ENCODE assay signal across 25 cellular contexts in genomic region chr1:216281757-216282156, GRCh38.
"Had no signal": no experiment of that assay in that cellular context is flagged by ENCODE, and none has a peak within 500 bp of the region (broad histone marks: within the 10 kb centered on the region; RNA-seq: fewer than 3 reads in every experiment).

No MANE protein-coding gene starts in this region.

- H2AFZ ChIP-seq: neural progenitor cell, parathyroid adenoma had no signal

- H3K27ac ChIP-seq: neural progenitor cell, ovary, parathyroid adenoma, psoas muscle, right lobe of liver, sigmoid colon, stomach, thoracic aorta, thyroid gland, tibial nerve, upper lobe of left lung, vagina had no signal

- ATAC-seq: natural killer cell; psoas muscle; right cardiac atrium; right lobe of liver; stimulated activated effector memory CD8-positive, alpha-beta T cell treated with anti-CD3 and anti-CD28 coated beads, Interleukin-12 subunit alpha, Interleukin-12 subunit beta, amount 100 ng/mL, for 72 hours; stimulated activated naive B cell treated with anti-CD40 and anti-IgM and Interleukin-4, amounts not matched to agents 10 μg/mL and 1 μg/mL and 100 μg/mL, for 72 hours had no signal

- H3K27me3 ChIP-seq: neural progenitor cell, ovary, right lobe of liver, sigmoid colon, stomach, thyroid gland, tibial nerve, upper lobe of left lung, vagina had no signal

- H3K36me3 ChIP-seq: neural progenitor cell, ovary, right lobe of liver, sigmoid colon, stomach, thoracic aorta, thyroid gland, tibial nerve, upper lobe of left lung, vagina had no signal

- H3K4me1 ChIP-seq: neural progenitor cell, parathyroid adenoma, psoas muscle, right lobe of liver, sigmoid colon, stomach, thyroid gland, tibial nerve, upper lobe of left lung, vagina had no signal

- DNase-seq: natural killer cell; occipital lobe; ovary; posterior cingulate gyrus; psoas muscle; right cardiac atrium; right lobe of liver; sigmoid colon; small intestine; stimulated activated CD4-positive, alpha-beta T cell treated with anti-CD3 and anti-CD28 coated beads, Interleukin-15, amount 100 ng/mL, for 24 hours; stimulated activated CD4-positive, alpha-beta T cell treated with anti-CD3 and anti-CD28 coated beads, Interleukin-2, amount 100 ng/mL, for 24 hours; stimulated activated CD4-positive, alpha-beta T cell treated with anti-CD3 and anti-CD28 coated beads, Interleukin-2, amount 100 ng/mL, for 48 hours; stimulated activated CD4-positive, alpha-beta T cell treated with anti-CD3 and anti-CD28 coated beads, Interleukin-4, amount 100 ng/mL, for 24 hours; stimulated activated naive B cell treated with anti-CD40 and anti-IgM and Interleukin-4, amounts not matched to agents 10 μg/mL and 1 μg/mL and 100 μg/mL, for 72 hours; stimulated activated naive CD4-positive, alpha-beta T cell treated with Interleukin-2 at 50 U/mL for 16 hours; stomach; thyroid gland; trophoblast cell; upper lobe of left lung had no signal

- H3K4me2 ChIP-seq: neural progenitor cell had no signal

- H3K9me3 ChIP-seq: ovary, psoas muscle, right lobe of liver, sigmoid colon, thoracic aorta, thyroid gland, vagina had no signal

- H3K79me2 ChIP-seq: parathyroid adenoma had no signal

- H3K9ac ChIP-seq: neural progenitor cell, parathyroid adenoma had no signal

- H3K4me3 ChIP-seq: neural progenitor cell, ovary, psoas muscle, right lobe of liver, sigmoid colon, stomach, thoracic aorta, thyroid gland, tibial nerve, upper lobe of left lung, vagina had no signal
